In the genomic region with DNA sequence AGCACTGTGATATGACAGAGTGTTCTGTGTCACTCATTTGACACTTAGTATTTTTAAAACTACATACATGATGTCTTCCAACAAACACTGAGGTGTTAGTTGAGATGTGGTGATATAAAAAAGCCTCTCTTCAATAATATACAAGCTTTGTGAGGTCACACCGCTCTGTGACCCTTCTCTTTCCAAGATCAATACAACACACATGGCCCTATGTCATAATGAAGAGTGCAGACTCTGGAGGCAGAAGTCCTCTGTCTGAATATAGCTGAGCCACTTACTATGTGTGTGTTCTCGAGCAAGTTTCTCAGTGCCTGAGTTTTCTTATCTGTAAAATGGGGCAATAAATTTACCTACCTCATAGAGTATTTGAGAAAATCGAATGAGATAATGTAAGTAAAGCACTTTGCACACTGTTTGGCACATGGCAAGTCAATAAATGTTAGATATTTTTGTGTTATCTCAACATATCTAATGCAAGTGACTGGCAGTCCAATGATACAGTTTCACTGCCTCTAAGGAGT, we compare ENCODE assay signal across 31 cellular contexts.
"Had no signal": no experiment of that assay in that cellular context is flagged by ENCODE, and none has a peak within 500 bp of the region (broad histone marks: within the 10 kb centered on the region; RNA-seq: fewer than 3 reads in every experiment).

No MANE protein-coding gene starts in this region.

- H3K27me3 Mint-ChIP-seq: activated CD4-positive, alpha-beta memory T cell treated with anti-CD3 and anti-CD28 coated beads for 36 hours; activated CD4-positive, alpha-beta T cell treated with anti-CD3 and anti-CD28 coated beads for 36 hours; activated CD4-positive, alpha-beta T cell treated with anti-CD3 and anti-CD28 coated beads, Interleukin-2, amount 10 ng/mL, durations not matched to agents 24 days and 14 days; activated CD8-positive, alpha-beta memory T cell treated with anti-CD3 and anti-CD28 coated beads, Interleukin-2, amount 10 ng/mL, durations not matched to agents 7 days and 5 days; activated T-cell treated with anti-CD3 and anti-CD28 coated beads, Interleukin-2, amount 50 U/mL, for 24 hours; central memory CD8-positive, alpha-beta T cell; dendritic cell treated with granulocyte-macrophage colony-stimulating factor and Interleukin-4, amounts not matched to agents 40 ng/mL and 50 ng/mL, for 4 days had no signal

- H3K9me3 Mint-ChIP-seq: activated CD4-positive, alpha-beta memory T cell treated with anti-CD3 and anti-CD28 coated beads for 36 hours; activated CD4-positive, alpha-beta T cell treated with anti-CD3 and anti-CD28 coated beads, Interleukin-2, amount 10 ng/mL, durations not matched to agents 24 days and 14 days; activated T-cell treated with anti-CD3 and anti-CD28 coated beads, Interleukin-2, amount 50 U/mL, for 24 hours; activated T-cell treated with anti-CD3 and anti-CD28 coated beads, Interleukin-2, amount 50 U/mL, for 72 hours; dendritic cell treated with granulocyte-macrophage colony-stimulating factor and Interleukin-4, amounts not matched to agents 40 ng/mL and 50 ng/mL, for 4 days; endodermal cell had no signal

- H3K27ac ChIP-seq: brain microvascular endothelial cell, coronary artery, dorsolateral prefrontal cortex, esophagus muscularis mucosa, foreskin keratinocyte, gastrocnemius medialis, heart right ventricle had no signal

- H3K27me3 ChIP-seq: brain microvascular endothelial cell, dorsolateral prefrontal cortex, esophagus muscularis mucosa, foreskin keratinocyte, gastrocnemius medialis, heart right ventricle had no signal

- H3K36me3 ChIP-seq: brain microvascular endothelial cell, esophagus muscularis mucosa, gastrocnemius medialis, heart right ventricle had no signal

- DNase-seq: activated CD4-positive, alpha-beta memory T cell treated with anti-CD3 and anti-CD28 coated beads for 36 hours; activated CD4-positive, alpha-beta T cell treated with anti-CD3 and anti-CD28 coated beads for 36 hours; activated CD4-positive, alpha-beta T cell treated with anti-CD3 and anti-CD28 coated beads, Interleukin-2, amount 10 ng/mL, durations not matched to agents 24 days and 14 days; activated CD4-positive, CD25-positive, alpha-beta regulatory T cell; activated CD4-positive, CD25-positive, alpha-beta regulatory T cell treated with anti-CD3 and anti-CD28 coated beads, Interleukin-2, amount 50 U/mL, for 72 hours; activated CD8-positive, alpha-beta memory T cell treated with anti-CD3 and anti-CD28 coated beads, Interleukin-2, amount 10 ng/mL, durations not matched to agents 7 days and 5 days; activated CD8-positive, alpha-beta memory T cell treated with anti-CD3 and anti-CD28 coated beads, Interleukin-2, amount 50 U/mL, for 4 hours; activated CD8-positive, alpha-beta T cell treated with anti-CD3 and anti-CD28 coated beads, Interleukin-2, amount 10 ng/mL, durations not matched to agents 7 days and 5 days; activated gamma-delta T cell; activated naive CD4-positive, alpha-beta T cell; activated naive CD4-positive, alpha-beta T cell treated with anti-CD3 and anti-CD28 coated beads, Interleukin-2, amount 50 U/mL, for 16 hours; activated T-cell treated with anti-CD3 and anti-CD28 coated beads for 4 hours; activated T-cell treated with anti-CD3 and anti-CD28 coated beads, Interleukin-2, amount 50 U/mL, for 24 hours; activated T-cell treated with anti-CD3 and anti-CD28 coated beads, Interleukin-2, amount 50 U/mL, for 72 hours; amniotic stem cell; anterior cingulate cortex; brain microvascular endothelial cell; dorsolateral prefrontal cortex; effector memory CD4-positive, alpha-beta T cell; endodermal cell; erythroblast; foreskin keratinocyte; gastrocnemius medialis; heart right ventricle; T-helper 2 cell had no signal

- FAIRE-seq: astrocyte had no signal

- H3K9me3 ChIP-seq: esophagus muscularis mucosa, gastrocnemius medialis, heart right ventricle had no signal

- ATAC-seq: activated CD4-positive, alpha-beta T cell treated with anti-CD3 and anti-CD28 coated beads for 36 hours; activated CD8-positive, alpha-beta memory T cell treated with anti-CD3 and anti-CD28 coated beads, Interleukin-2, amount 10 ng/mL, durations not matched to agents 7 days and 5 days; activated CD8-positive, alpha-beta T cell treated with anti-CD3 and anti-CD28 coated beads, Interleukin-2, amount 10 ng/mL, durations not matched to agents 7 days and 5 days; activated T-cell treated with anti-CD3 and anti-CD28 coated beads, Interleukin-2, amount 50 U/mL, for 72 hours; foreskin keratinocyte; gastrocnemius medialis; heart right ventricle had no signal

- H3K4me3 ChIP-seq: coronary artery, dorsolateral prefrontal cortex, esophagus muscularis mucosa, gastrocnemius medialis, heart right ventricle had no signal

- H3K4me1 Mint-ChIP-seq: activated CD4-positive, alpha-beta T cell treated with anti-CD3 and anti-CD28 coated beads, Interleukin-2, amount 10 ng/mL, durations not matched to agents 24 days and 14 days; activated CD8-positive, alpha-beta memory T cell treated with anti-CD3 and anti-CD28 coated beads, Interleukin-2, amount 10 ng/mL, durations not matched to agents 7 days and 5 days; central memory CD8-positive, alpha-beta T cell had no signal

- H3K27ac Mint-ChIP-seq: activated CD4-positive, alpha-beta memory T cell treated with anti-CD3 and anti-CD28 coated beads for 36 hours; activated CD4-positive, alpha-beta T cell treated with anti-CD3 and anti-CD28 coated beads for 36 hours; activated CD4-positive, alpha-beta T cell treated with anti-CD3 and anti-CD28 coated beads, Interleukin-2, amount 10 ng/mL, durations not matched to agents 24 days and 14 days; activated CD8-positive, alpha-beta memory T cell treated with anti-CD3 and anti-CD28 coated beads, Interleukin-2, amount 10 ng/mL, durations not matched to agents 7 days and 5 days; activated CD8-positive, alpha-beta T cell treated with anti-CD3 and anti-CD28 coated beads, Interleukin-2, amount 10 ng/mL, durations not matched to agents 7 days and 5 days; activated naive CD8-positive, alpha-beta T cell; activated T-cell treated with anti-CD3 and anti-CD28 coated beads, Interleukin-2, amount 50 U/mL, for 24 hours; activated T-cell treated with anti-CD3 and anti-CD28 coated beads, Interleukin-2, amount 50 U/mL, for 72 hours; dendritic cell treated with granulocyte-macrophage colony-stimulating factor and Interleukin-4, amounts not matched to agents 40 ng/mL and 50 ng/mL, for 4 days; endodermal cell had no signal

- H3K36me3 Mint-ChIP-seq: activated CD4-positive, alpha-beta memory T cell treated with anti-CD3 and anti-CD28 coated beads for 36 hours; activated CD8-positive, alpha-beta memory T cell treated with anti-CD3 and anti-CD28 coated beads, Interleukin-2, amount 10 ng/mL, durations not matched to agents 7 days and 5 days; activated naive CD8-positive, alpha-beta T cell had no signal

- H3K4me3 Mint-ChIP-seq: activated CD4-positive, alpha-beta memory T cell treated with anti-CD3 and anti-CD28 coated beads for 36 hours; activated CD4-positive, alpha-beta T cell treated with anti-CD3 and anti-CD28 coated beads for 36 hours; activated CD4-positive, alpha-beta T cell treated with anti-CD3 and anti-CD28 coated beads, Interleukin-2, amount 10 ng/mL, durations not matched to agents 24 days and 14 days; activated CD8-positive, alpha-beta memory T cell treated with anti-CD3 and anti-CD28 coated beads, Interleukin-2, amount 10 ng/mL, durations not matched to agents 7 days and 5 days; activated CD8-positive, alpha-beta T cell treated with anti-CD3 and anti-CD28 coated beads, Interleukin-2, amount 10 ng/mL, durations not matched to agents 7 days and 5 days; activated naive CD8-positive, alpha-beta T cell; activated T-cell treated with anti-CD3 and anti-CD28 coated beads, Interleukin-2, amount 50 U/mL, for 24 hours; activated T-cell treated with anti-CD3 and anti-CD28 coated beads, Interleukin-2, amount 50 U/mL, for 72 hours; central memory CD8-positive, alpha-beta T cell; dendritic cell treated with granulocyte-macrophage colony-stimulating factor and Interleukin-4, amounts not matched to agents 40 ng/mL and 50 ng/mL, for 4 days; endodermal cell had no signal
